Comparison of ENCODE assay signal across 9 cellular contexts in genomic region chr19:38478273-38478971, GRCh38. TPM values are rescaled to one million over a fixed set of nuclear protein-coding genes. Genes with fewer than 3 reads are reported as not detected.
DNase-seq lines count a peak whose midpoint lies in the region; ATAC-seq and TF ChIP-seq lines count a peak whose summit lies in the region.
"Had no signal": no experiment of that assay in that cellular context is flagged by ENCODE, and none has a peak within 500 bp of the region (broad histone marks: within the 10 kb centered on the region; RNA-seq: fewer than 3 reads in every experiment).

No MANE protein-coding gene starts in this region.

- ATAC-seq in PC-3 (peak; percentile 35; the same call in 1 of the 2 replicates), HG03354 (IDR thresholded peaks at IDR 0.05; ENCODE audit: poor library complexity, severe bottlenecking, unreplicated experiment) (no peak), GM19395 (IDR thresholded peaks at IDR 0.05; ENCODE audit: unreplicated experiment) (no peak), HG03521 (IDR thresholded peaks at IDR 0.05; ENCODE audit: unreplicated experiment) (no peak)

- peak; percentile 35 for TF ChIP-seq CTCF in PC-3 (conservative IDR thresholded peaks at IDR 0.05; ENCODE audit: low read depth, low read length)

- CTCF ChIA-PET in HEK293T (lab: Yijun Ruan, JAX) (interaction anchor here (0.6 to 1.8 kb wide), 7 partner anchors 8 to 270 kb away, joined by 3 to 9 read pairs (median 4); partner anchors contain the start of gene ACTN4), PC-3 (lab: Charles Lee) (interaction anchor here (0.5 to 0.6 kb wide), 2 partner anchors 8 to 76 kb away, joined by 3 to 4 read pairs; no protein-coding TSS in a partner anchor)

- no peaks in the 10 kb centered on the region for H3K4me1 ChIP-seq in PC-3 (ENCODE audit: insufficient read depth, low read length)
- H3K4me1 ChIP-seq: adrenal gland had no signal

- no peaks in the 10 kb centered on the region for H3F3A ChIP-seq in PC-3 (ENCODE audit: low read length, unreplicated experiment)

- no peaks in the 10 kb centered on the region for H3K79me2 ChIP-seq in PC-3 (ENCODE audit: low read length)

- H4K20me1 ChIP-seq in PC-3 (ENCODE audit: low read length) = no peaks in the 10 kb centered on the region

- no peaks in the 10 kb centered on the region for H3K9me2 ChIP-seq in PC-3 (replicated peaks; ENCODE audit: low read length)

- H3K4me2 ChIP-seq in PC-3 (ENCODE audit: low read length) = no peak overlapping the region

- H3K9ac ChIP-seq in PC-3 (ENCODE audit: low read length) = no peak overlapping the region

- POLR2A ChIA-PET in HEK293T (lab: Yijun Ruan, JAX) = interaction anchor here (1.8 kb wide), 1 partner anchor 452 kb away, joined by 4 read pairs; the partner anchor contains the start of genes MRPS12 and SARS2
- POLR2A ChIA-PET in PC-3 (lab: Charles Lee; ENCODE audit: unreplicated experiment) = no interaction called here

- DNase-seq in DMS114 treated with DMSO at 0.1 percent for 48 hours (lab: John Stamatoyannopoulos, UW; ENCODE audit: unreplicated experiment) = peak; percentile 61
- peak; percentile 68 for DNase-seq in HEK293T (ENCODE audit: extremely low spot score)
- DNase-seq in PC-3 = peak; percentile 30
- DNase-seq in hepatic stellate cell (ENCODE audit: low spot score) = peak; percentile 32
- no peak for DNase-seq in middle frontal gyrus (ENCODE audit: extremely low spot score, low spot score)

- BruUV-seq in PC-3 (replicated peaks; lab: Mats Ljungman, UMichigan) = no TSS peak

- H3K27ac ChIP-seq in PC-3 (ENCODE audit: low read length) = no peak overlapping the region
- H3K27ac ChIP-seq: adrenal gland had no signal

- intact Hi-C loops in PC-3 (cut with micrococcal nuclease) = no loop called here

- no peak overlapping the region for H2AFZ ChIP-seq in PC-3 (ENCODE audit: low read length)

- no peaks in the 10 kb centered on the region for H3K27me3 ChIP-seq in PC-3 (ENCODE audit: low read length)
- H3K27me3 ChIP-seq: adrenal gland had no signal

- no peaks in the 10 kb centered on the region for H3K36me3 ChIP-seq in PC-3 (ENCODE audit: low read depth, low read length)
- H3K36me3 ChIP-seq: adrenal gland had no signal

- H3K4me3 ChIP-seq in PC-3 (ENCODE audit: low read length) = no peak overlapping the region
- H3K4me3 ChIP-seq: adrenal gland had no signal

- H3K9me3 ChIP-seq in PC-3 (ENCODE audit: low read length) = no peaks in the 10 kb centered on the region
- H3K9me3 ChIP-seq: adrenal gland had no signal

TF ChIP-seq in HEK293T, 16 proteins besides CTCF, POLR2A, EP300 and RAD21:
- TF ChIP-seq ELF4 (IDR thresholded peaks at IDR 0.05) (no peak), TARDBP (IDR thresholded peaks at IDR 0.05) (no peak), L3MBTL2 (conservative IDR thresholded peaks at IDR 0.05) (no peak), FOXM1 (IDR thresholded peaks at IDR 0.05; ENCODE audit: borderline replicate concordance) (no peak), ZNF384 (IDR thresholded peaks at IDR 0.05) (no peak), NFRKB (IDR thresholded peaks at IDR 0.05) (no peak), HDGF (IDR thresholded peaks at IDR 0.05; ENCODE audit: borderline replicate concordance) (no peak)

RNA-seq across cellular contexts. Expression of gene RYR1, which starts 44.9 kb away (rescaled TPM):
- not detected in 2 replicates for total RNA-seq in PC-3 (2014; rRNA removed)

RNA-seq across cellular contexts. Expression of gene RASGRP4, which starts 52.4 kb away (rescaled TPM):
- total RNA-seq in PC-3 (2014; rRNA removed) = not detected in 2 replicates
